8 cellular contexts compared by ENCODE assay signal in genomic region chr11:96389604-96390402, GRCh38. TPM values are rescaled to one million over a fixed set of nuclear protein-coding genes. Genes with fewer than 3 reads are reported as not detected.
A peak's percentile ranks its signal among the peaks of the same experiment; 100 is the strongest.
DNase-seq lines count a peak whose midpoint lies in the region; ATAC-seq and TF ChIP-seq lines count a peak whose summit lies in the region.

TSS of gene CCDC82 (minus strand) at chr11:96389912. CDS start at chr11:96384747, 5,165 bp downstream.
TSS of gene JRKL (plus strand) at chr11:96390013. CDS start at chr11:96390650, 637 bp downstream.

- peak within 1 kb of the TSS; percentile 64 for H3K4me3 ChIP-seq in GM23338

- no peaks in the 10 kb centered on the region for H3K9me2 ChIP-seq in GM23338 (ENCODE audit: insufficient read depth)

- H3K27me3 Mint-ChIP-seq in GM23338 (ENCODE audit: insufficient read depth, low read depth, poor library complexity): peaks cover 1% of the 10 kb centered on the region
- H3K27me3 Mint-ChIP-seq in natural killer cell treated with Interleukin-12 subunit alpha and Interleukin-12 subunit beta and Interleukin-15 and Interleukin-18, amount 100 ng/mL, for 72 hours: no peaks in the 10 kb centered on the region

- peaks cover 10% of the 10 kb centered on the region; the same call in 2 of the 3 replicates for H3K9me3 Mint-ChIP-seq in GM23338
- no peaks in the 10 kb centered on the region for H3K9me3 Mint-ChIP-seq in natural killer cell treated with Interleukin-12 subunit alpha and Interleukin-12 subunit beta and Interleukin-15 and Interleukin-18, amount 100 ng/mL, for 72 hours

- H3K27ac ChIP-seq in GM23338 (ENCODE audit: low read depth): peak within 1 kb of the TSS; percentile 95

- peak; percentile 98 for DNase-seq in Daoy (ENCODE audit: low read depth)
- DNase-seq in GM23338 (ENCODE audit: low spot score): peak; percentile 99
- DNase-seq in Kasumi-1 (lab: John Stamatoyannopoulos, UW): peak; percentile 93
- DNase-seq in RKO (ENCODE audit: low spot score): peak; percentile 93
- peak; percentile 97 to 98 for DNase-seq in activated T-helper 1 cell treated with anti-CD3 and anti-CD28 coated beads, Interleukin-2, amount 50 U/mL, for 16 hours (ENCODE audit: low read depth in 1 of 2, low spot score in 1 of 2)
- peak; percentile 86 for DNase-seq in fibroblast of peridontal ligament (ENCODE audit: extremely low read depth)
- peak; percentile 98 for DNase-seq in natural killer cell treated with Interleukin-12 subunit alpha and Interleukin-12 subunit beta and Interleukin-15 and Interleukin-18, amount 100 ng/mL, for 72 hours (ENCODE audit: low spot score)
- DNase-seq in stimulated activated naive CD4-positive, alpha-beta T cell treated with Interleukin-2 at 50 U/mL for 16 hours (lab: John Stamatoyannopoulos, UW): peak; percentile 96

- peak within 1 kb of the TSS; percentile 95 for H3K4me3 Mint-ChIP-seq in GM23338
- peak within 1 kb of the TSS; percentile 92 for H3K4me3 Mint-ChIP-seq in natural killer cell treated with Interleukin-12 subunit alpha and Interleukin-12 subunit beta and Interleukin-15 and Interleukin-18, amount 100 ng/mL, for 72 hours

- ATAC-seq in GM23338: peak; percentile 95
- ATAC-seq in natural killer cell treated with Interleukin-12 subunit alpha and Interleukin-12 subunit beta and Interleukin-15 and Interleukin-18, amount 100 ng/mL, for 72 hours: peak; percentile 99 to 100

- peak within 1 kb of the TSS; percentile 79 for H2AFZ ChIP-seq in GM23338

- peaks cover 15% of the 10 kb centered on the region; the same call in 2 of the 3 replicates for H3K36me3 Mint-ChIP-seq in GM23338 (ENCODE audit: low read depth)
- peaks cover 6% of the 10 kb centered on the region for H3K36me3 Mint-ChIP-seq in natural killer cell treated with Interleukin-12 subunit alpha and Interleukin-12 subunit beta and Interleukin-15 and Interleukin-18, amount 100 ng/mL, for 72 hours

- H3K4me1 Mint-ChIP-seq in GM23338: peaks cover 11% of the 10 kb centered on the region
- peaks cover 25 to 50% of the 10 kb centered on the region in 2 donors for H3K4me1 Mint-ChIP-seq in natural killer cell treated with Interleukin-12 subunit alpha and Interleukin-12 subunit beta and Interleukin-15 and Interleukin-18, amount 100 ng/mL, for 72 hours (ENCODE audit: low read depth in 2 of 2)

- no peak; a peak in 1 of 4 replicates for TF ChIP-seq CTCF in GM23338 (conservative IDR thresholded peaks at IDR 0.05; ENCODE audit: low read depth in 2 of 2)

- peaks cover 35% of the 10 kb centered on the region for H3K79me2 ChIP-seq in GM23338 (replicated peaks; ENCODE audit: insufficient read depth)

- no peaks in the 10 kb centered on the region for H4K20me1 ChIP-seq in GM23338 (replicated peaks; ENCODE audit: insufficient read depth)

- 0 out of 2 replicates have a peak, but pooled peaks cover 11% of the 10 kb centered on the region for H3K4me1 ChIP-seq in GM23338 (ENCODE audit: insufficient read depth)

- H3K27me3 ChIP-seq in GM23338 (ENCODE audit: insufficient read depth): no peaks in the 10 kb centered on the region

- H3F3A ChIP-seq in GM23338 (replicated peaks; ENCODE audit: low read depth): peaks cover 5% of the 10 kb centered on the region; the same call in 1 of the 2 replicates

- no peaks in the 10 kb centered on the region for H3K36me3 ChIP-seq in GM23338 (ENCODE audit: insufficient read depth)

- H3K27ac Mint-ChIP-seq in GM23338: peak within 1 kb of the TSS; percentile 98
- peak within 1 kb of the TSS; percentile 85 to 88 for H3K27ac Mint-ChIP-seq in natural killer cell treated with Interleukin-12 subunit alpha and Interleukin-12 subunit beta and Interleukin-15 and Interleukin-18, amount 100 ng/mL, for 72 hours

- peak within 1 kb of the TSS; percentile 84 for H3K4me2 ChIP-seq in GM23338

TF ChIP-seq in GM23338, 12 proteins besides CTCF, POLR2A, EP300 and RAD21:
- TF ChIP-seq POLR2AphosphoS5 (IDR thresholded peaks at IDR 0.05; ENCODE audit: low read depth) (peak; percentile 92), ETS1 (IDR thresholded peaks at IDR 0.05) (peak; percentile 72), JUNB (IDR thresholded peaks at IDR 0.05; ENCODE audit: unreplicated experiment) (no peak), ZNF114 (CRISPR knock-in tag; IDR thresholded peaks at IDR 0.05) (no peak)

RNA-seq across cellular contexts. Expression of gene CCDC82, which starts in this region (rescaled TPM):
- 12.9 and 13.6 TPM in 2 replicates for total RNA-seq in Daoy (2014; rRNA removed; shearing (Covaris generic))
- 15.7 and 23.5 TPM in 2 replicates for total RNA-seq in GM23338 (2014; rRNA removed; shearing (Covaris generic))
- polyA plus RNA-seq in GM23338 (2016; fragmentation: Nextera tagmentation; extraction: Ambion mirVana): 40.0 and 45.8 TPM in 2 replicates
- total RNA-seq in natural killer cell treated with Interleukin-12 subunit alpha and Interleukin-12 subunit beta and Interleukin-15 and Interleukin-18, amount 100 ng/mL, for 72 hours: 10 to 100 TPM; 29.1 to 51.7 TPM

RNA-seq across cellular contexts. Expression of gene JRKL, which starts in this region (rescaled TPM):
- 4.7 and 5.2 TPM in 2 replicates for total RNA-seq in Daoy (2014; rRNA removed; shearing (Covaris generic))
- total RNA-seq in GM23338 (2014; rRNA removed; shearing (Covaris generic)): 4.5 and 5.2 TPM in 2 replicates
- 3.3 and 3.8 TPM in 2 replicates for polyA plus RNA-seq in GM23338 (2016; fragmentation: Nextera tagmentation; extraction: Ambion mirVana)
- total RNA-seq in natural killer cell treated with Interleukin-12 subunit alpha and Interleukin-12 subunit beta and Interleukin-15 and Interleukin-18, amount 100 ng/mL, for 72 hours: 1 to 10 TPM; 8.8 to 9.4 TPM

Comparison
In these comparisons a context has a peak if more than half of its experiments do, and no peak if none do; other contexts are left out.
1. Peak in every context shown above with its lines: DNase-seq, ATAC-seq, H3K4me3 ChIP-seq and H3K27ac ChIP-seq.